ENCODE assay signal across 8 cellular contexts in genomic region chr3:106176734-106177133, GRCh38.
DNase-seq lines count a peak whose midpoint lies in the region; ATAC-seq, FAIRE-seq and TF ChIP-seq lines count a peak whose summit lies in the region.

No MANE protein-coding gene starts in this region.

- TF ChIP-seq CTCF in CD4-positive, alpha-beta T cell (IDR thresholded peaks at IDR 0.05): no peak

- no peak overlapping the region for H3K27ac ChIP-seq in CD4-positive, alpha-beta T cell (ENCODE audit: low read depth, low read length)
- peak overlapping the region in 1 of 2 donors; percentile 16 for H3K27ac ChIP-seq in small intestine (ENCODE audit: low read depth in 1 of 2, low read length in 1 of 2)

- no peaks in the 10 kb centered on the region for H3K4me1 ChIP-seq in small intestine (ENCODE audit: control insufficient read depth in 2 of 2, insufficient read depth in 1 of 2, low read depth in 1 of 2, low read length in 1 of 2)

- peak in 9 of 10 experiments; percentile 4 to 58 (median 15) for DNase-seq in CD4-positive, alpha-beta T cell
- DNase-seq in LHCN-M2 (ENCODE audit: low read depth) (peak; percentile 5), small intestine (peak; percentile 24), NCI-H1417 (lab: John Stamatoyannopoulos, UW) (no peak), GOT3 (lab: John Stamatoyannopoulos, UW) (no peak), DMS53 treated with DMSO at 0.1 percent for 48 hours (lab: John Stamatoyannopoulos, UW; ENCODE audit: unreplicated experiment) (no peak)
- peak; percentile 72 for DNase-seq in activated T-helper 2 cell treated with anti-CD3 and anti-CD28 coated beads, Interferon-gamma antibody, Interleukin-2, Interleukin-4, amounts not matched to agents 10 μg/mL and 5 μg/mL and 100 μg/mL, durations not matched to agents 14 hours and 24 hours and 36 hours (ENCODE audit: low spot score)

- H3K27me3 ChIP-seq in CD4-positive, alpha-beta T cell (ENCODE audit: control insufficient read depth, insufficient read depth, low read length): no peaks in the 10 kb centered on the region
- no peaks in the 10 kb centered on the region for H3K27me3 ChIP-seq in small intestine (ENCODE audit: control insufficient read depth in 2 of 2, insufficient read depth in 2 of 2, low read length in 2 of 2)

- H3K4me3 Mint-ChIP-seq in CD4-positive, alpha-beta T cell: peak overlapping the region; percentile 78
- peak overlapping the region; percentile 57 for H3K4me3 Mint-ChIP-seq in activated T-helper 2 cell treated with anti-CD3 and anti-CD28 coated beads, Interferon-gamma antibody, Interleukin-2, Interleukin-4, amounts not matched to agents 10 μg/mL and 5 μg/mL and 100 μg/mL, durations not matched to agents 14 hours and 24 hours and 36 hours (ENCODE audit: low read depth)

- no peaks in the 10 kb centered on the region for H3K9me3 Mint-ChIP-seq in CD4-positive, alpha-beta T cell
- H3K9me3 Mint-ChIP-seq in activated T-helper 2 cell treated with anti-CD3 and anti-CD28 coated beads, Interferon-gamma antibody, Interleukin-2, Interleukin-4, amounts not matched to agents 10 μg/mL and 5 μg/mL and 100 μg/mL, durations not matched to agents 14 hours and 24 hours and 36 hours: peaks cover 6% of the 10 kb centered on the region

- no peak for FAIRE-seq in small intestine (lab: Jason Lieb, UNC)

- POLR2A ChIA-PET in CD4-positive, alpha-beta T cell (lab: Charles Lee): interaction anchor here (0.7 to 2.2 kb wide), 4 partner anchors 8 to 490 kb away, joined by 3 to 5 read pairs (median 4); no protein-coding TSS in a partner anchor

- WGBS in small intestine, 3 donors: 26 to 52% (median 42%) methylated on average over 3 of the region's 3 CpGs

- H3K27me3 Mint-ChIP-seq in CD4-positive, alpha-beta T cell: no peaks in the 10 kb centered on the region
- no peaks in the 10 kb centered on the region for H3K27me3 Mint-ChIP-seq in activated T-helper 2 cell treated with anti-CD3 and anti-CD28 coated beads, Interferon-gamma antibody, Interleukin-2, Interleukin-4, amounts not matched to agents 10 μg/mL and 5 μg/mL and 100 μg/mL, durations not matched to agents 14 hours and 24 hours and 36 hours (ENCODE audit: low read depth)

- CTCF ChIA-PET in CD4-positive, alpha-beta T cell (lab: Charles Lee): no interaction called here

- H3K36me3 ChIP-seq in small intestine (ENCODE audit: control insufficient read depth in 2 of 2, insufficient read depth in 2 of 2, low read length in 2 of 2): no peaks in the 10 kb centered on the region

- H3K36me3 Mint-ChIP-seq in CD4-positive, alpha-beta T cell (ENCODE audit: low read depth): no peaks in the 10 kb centered on the region
- peaks cover 33% of the 10 kb centered on the region for H3K36me3 Mint-ChIP-seq in activated T-helper 2 cell treated with anti-CD3 and anti-CD28 coated beads, Interferon-gamma antibody, Interleukin-2, Interleukin-4, amounts not matched to agents 10 μg/mL and 5 μg/mL and 100 μg/mL, durations not matched to agents 14 hours and 24 hours and 36 hours (ENCODE audit: low read depth)

- intact Hi-C loops in CD4-positive, alpha-beta T cell (cut with DNase I, micrococcal nuclease): loop anchor here (2.0 to 5.0 kb wide), 2 partner anchors 14 to 424 kb away; no protein-coding TSS in a partner anchor
- intact Hi-C loops in activated T-helper 2 cell treated with anti-CD3 and anti-CD28 coated beads, Interferon-gamma antibody, Interleukin-2, Interleukin-4, amounts not matched to agents 10 μg/mL and 5 μg/mL and 100 μg/mL, durations not matched to agents 14 hours and 24 hours and 36 hours (cut with micrococcal nuclease): loop anchor here (1.0 to 10.0 kb wide), 16 partner anchors 9 to 812 kb away; partner anchors contain the start of genes ALCAM and CBLB

- no peaks in the 10 kb centered on the region for H3K9me3 ChIP-seq in CD4-positive, alpha-beta T cell (ENCODE audit: control insufficient read depth, low read length)
- no peaks in the 10 kb centered on the region for H3K9me3 ChIP-seq in small intestine (ENCODE audit: control insufficient read depth, low read depth)

- H3K27ac Mint-ChIP-seq in CD4-positive, alpha-beta T cell: peak overlapping the region; percentile 79
- H3K27ac Mint-ChIP-seq in activated T-helper 2 cell treated with anti-CD3 and anti-CD28 coated beads, Interferon-gamma antibody, Interleukin-2, Interleukin-4, amounts not matched to agents 10 μg/mL and 5 μg/mL and 100 μg/mL, durations not matched to agents 14 hours and 24 hours and 36 hours: peak overlapping the region; percentile 91

- H3K4me1 Mint-ChIP-seq in CD4-positive, alpha-beta T cell (ENCODE audit: low read depth): peaks cover 53% of the 10 kb centered on the region
- peaks cover 59% of the 10 kb centered on the region for H3K4me1 Mint-ChIP-seq in activated T-helper 2 cell treated with anti-CD3 and anti-CD28 coated beads, Interferon-gamma antibody, Interleukin-2, Interleukin-4, amounts not matched to agents 10 μg/mL and 5 μg/mL and 100 μg/mL, durations not matched to agents 14 hours and 24 hours and 36 hours (ENCODE audit: low read depth)

- ATAC-seq in CD4-positive, alpha-beta T cell (ENCODE audit: poor library complexity): peak; percentile 92
- ATAC-seq in GM21528 (IDR thresholded peaks at IDR 0.05; ENCODE audit: low FRiP score, unreplicated experiment): peak; percentile 82

- no peak overlapping the region for H3K4me3 ChIP-seq in small intestine (ENCODE audit: low read depth in 1 of 2, low read length in 2 of 2)

Comparison
In these comparisons a context has a peak if more than half of its experiments do, and no peak if none do; other contexts are left out.
1. DNase-seq: peak in CD4-positive, alpha-beta T cell (9 of 10), LHCN-M2 (single experiment), activated T-helper 2 cell treated with anti-CD3 and anti-CD28 coated beads, Interferon-gamma antibody, Interleukin-2, Interleukin-4, amounts not matched to agents 10 μg/mL and 5 μg/mL and 100 μg/mL, durations not matched to agents 14 hours and 24 hours and 36 hours (single experiment) and small intestine (single experiment); none in NCI-H1417 (0 of 3), GOT3 (single experiment) and DMS53 treated with DMSO at 0.1 percent for 48 hours (single experiment).